Comparison of ENCODE assay signal across 1 cellular context in genomic region chr13:98141938-98142426, GRCh38.
A peak's percentile ranks its signal among the peaks of the same experiment; 100 is the strongest.
TF ChIP-seq lines count a peak whose summit lies in the region.

No MANE protein-coding gene starts in this region.

TF ChIP-seq in HepG2, 621 proteins besides CTCF, POLR2A, EP300 and RAD21 (continued from another document and continues in another):
- no peak for TF ChIP-seq ZHX2 (IDR thresholded peaks at IDR 0.05; ENCODE audit: low read depth)
- no peak for TF ChIP-seq ZHX2 (CRISPR knock-in tag; IDR thresholded peaks at IDR 0.05; ENCODE audit: borderline replicate concordance)
- TF ChIP-seq ESRRA (CRISPR knock-in tag; IDR thresholded peaks at IDR 0.05; ENCODE audit: low read depth), result no peak
- TF ChIP-seq, protein P1, sequence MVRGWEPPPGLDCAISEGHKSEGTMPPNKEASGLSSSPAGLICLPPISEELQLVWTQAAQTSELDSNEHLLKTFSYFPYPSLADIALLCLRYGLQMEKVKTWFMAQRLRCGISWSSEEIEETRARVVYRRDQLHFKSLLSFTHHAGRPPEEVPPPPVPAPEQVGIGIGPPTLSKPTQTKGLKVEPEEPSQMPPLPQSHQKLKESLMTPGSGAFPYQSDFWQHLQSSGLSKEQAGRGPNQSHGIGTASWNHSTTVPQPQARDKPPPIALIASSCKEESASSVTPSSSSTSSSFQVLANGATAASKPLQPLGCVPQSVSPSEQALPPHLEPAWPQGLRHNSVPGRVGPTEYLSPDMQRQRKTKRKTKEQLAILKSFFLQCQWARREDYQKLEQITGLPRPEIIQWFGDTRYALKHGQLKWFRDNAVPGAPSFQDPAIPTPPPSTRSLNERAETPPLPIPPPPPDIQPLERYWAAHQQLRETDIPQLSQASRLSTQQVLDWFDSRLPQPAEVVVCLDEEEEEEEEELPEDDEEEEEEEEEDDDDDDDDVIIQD (CRISPR knock-in tag; IDR thresholded peaks at IDR 0.05; ENCODE audit: low read depth), result no peak
- TF ChIP-seq JUNB (CRISPR knock-in tag; IDR thresholded peaks at IDR 0.05; ENCODE audit: borderline replicate concordance), result no peak
- TF ChIP-seq, protein P2, sequence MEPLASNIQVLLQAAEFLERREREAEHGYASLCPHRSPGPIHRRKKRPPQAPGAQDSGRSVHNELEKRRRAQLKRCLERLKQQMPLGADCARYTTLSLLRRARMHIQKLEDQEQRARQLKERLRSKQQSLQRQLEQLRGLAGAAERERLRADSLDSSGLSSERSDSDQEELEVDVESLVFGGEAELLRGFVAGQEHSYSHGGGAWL (CRISPR knock-in tag; IDR thresholded peaks at IDR 0.05), result no peak
- TF ChIP-seq SRSF9 (IDR thresholded peaks at IDR 0.05; ENCODE audit: borderline replicate concordance, insufficient read depth, low read depth, low read length, poor library complexity, severe bottlenecking), result no peak
- no peak for TF ChIP-seq ZNF629 (CRISPR knock-in tag; conservative IDR thresholded peaks at IDR 0.05)
- TF ChIP-seq THAP7 (CRISPR knock-in tag; IDR thresholded peaks at IDR 0.05), result no peak
- TF ChIP-seq ZBTB7B (CRISPR knock-in tag; IDR thresholded peaks at IDR 0.05), result no peak; the same call in 1 of the 2 replicates
- no peak for TF ChIP-seq PCBP2 (optimal IDR thresholded peaks at IDR 0.05; ENCODE audit: low read depth, low read length, poor library complexity, severe bottlenecking)
- TF ChIP-seq ZFP41 (CRISPR knock-in tag; IDR thresholded peaks at IDR 0.05; ENCODE audit: borderline replicate concordance), result no peak
- TF ChIP-seq, protein P3, sequence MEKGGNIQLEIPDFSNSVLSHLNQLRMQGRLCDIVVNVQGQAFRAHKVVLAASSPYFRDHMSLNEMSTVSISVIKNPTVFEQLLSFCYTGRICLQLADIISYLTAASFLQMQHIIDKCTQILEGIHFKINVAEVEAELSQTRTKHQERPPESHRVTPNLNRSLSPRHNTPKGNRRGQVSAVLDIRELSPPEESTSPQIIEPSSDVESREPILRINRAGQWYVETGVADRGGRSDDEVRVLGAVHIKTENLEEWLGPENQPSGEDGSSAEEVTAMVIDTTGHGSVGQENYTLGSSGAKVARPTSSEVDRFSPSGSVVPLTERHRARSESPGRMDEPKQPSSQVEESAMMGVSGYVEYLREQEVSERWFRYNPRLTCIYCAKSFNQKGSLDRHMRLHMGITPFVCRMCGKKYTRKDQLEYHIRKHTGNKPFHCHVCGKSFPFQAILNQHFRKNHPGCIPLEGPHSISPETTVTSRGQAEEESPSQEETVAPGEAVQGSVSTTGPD (CRISPR knock-in tag; IDR thresholded peaks at IDR 0.05), result no peak; the same call in 1 of the 2 replicates
- TF ChIP-seq HCFC1 (IDR thresholded peaks at IDR 0.05; ENCODE audit: low read depth, low read length), result no peak
- 0 out of 2 replicates have a peak, but pooled peaks have one; percentile 46 for TF ChIP-seq ZFP37 (CRISPR knock-in tag; IDR thresholded peaks at IDR 0.05; ENCODE audit: borderline replicate concordance)
- TF ChIP-seq ZMAT3 (CRISPR knock-in tag; conservative IDR thresholded peaks at IDR 0.05), result no peak
- 0 out of 2 replicates have a peak, but pooled peaks have one; percentile 0 for TF ChIP-seq THAP11 (CRISPR knock-in tag; IDR thresholded peaks at IDR 0.05)
- no peak for TF ChIP-seq U2AF2 (IDR thresholded peaks at IDR 0.05; ENCODE audit: low read depth, low read length)
- TF ChIP-seq NR2C2 (CRISPR knock-in tag; IDR thresholded peaks at IDR 0.05; ENCODE audit: borderline replicate concordance), result no peak
- TF ChIP-seq, protein P4, sequence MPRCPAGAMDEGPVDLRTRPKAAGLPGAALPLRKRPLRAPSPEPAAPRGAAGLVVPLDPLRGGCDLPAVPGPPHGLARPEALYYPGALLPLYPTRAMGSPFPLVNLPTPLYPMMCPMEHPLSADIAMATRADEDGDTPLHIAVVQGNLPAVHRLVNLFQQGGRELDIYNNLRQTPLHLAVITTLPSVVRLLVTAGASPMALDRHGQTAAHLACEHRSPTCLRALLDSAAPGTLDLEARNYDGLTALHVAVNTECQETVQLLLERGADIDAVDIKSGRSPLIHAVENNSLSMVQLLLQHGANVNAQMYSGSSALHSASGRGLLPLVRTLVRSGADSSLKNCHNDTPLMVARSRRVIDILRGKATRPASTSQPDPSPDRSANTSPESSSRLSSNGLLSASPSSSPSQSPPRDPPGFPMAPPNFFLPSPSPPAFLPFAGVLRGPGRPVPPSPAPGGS (CRISPR knock-in tag; IDR thresholded peaks at IDR 0.05), result no peak
- 0 out of 2 replicates have a peak, but pooled peaks have one; percentile 16 for TF ChIP-seq CBFB (CRISPR knock-in tag; IDR thresholded peaks at IDR 0.05)
- TF ChIP-seq ZSCAN22 (CRISPR knock-in tag; IDR thresholded peaks at IDR 0.05), result no peak
- TF ChIP-seq ZNF143 (CRISPR knock-in tag; IDR thresholded peaks at IDR 0.05), result no peak
- TF ChIP-seq SAP130 (CRISPR knock-in tag; IDR thresholded peaks at IDR 0.05; ENCODE audit: low read depth), result no peak
- no peak for TF ChIP-seq KDM6A (CRISPR knock-in tag; IDR thresholded peaks at IDR 0.05; ENCODE audit: low read depth)
- TF ChIP-seq, protein P5, sequence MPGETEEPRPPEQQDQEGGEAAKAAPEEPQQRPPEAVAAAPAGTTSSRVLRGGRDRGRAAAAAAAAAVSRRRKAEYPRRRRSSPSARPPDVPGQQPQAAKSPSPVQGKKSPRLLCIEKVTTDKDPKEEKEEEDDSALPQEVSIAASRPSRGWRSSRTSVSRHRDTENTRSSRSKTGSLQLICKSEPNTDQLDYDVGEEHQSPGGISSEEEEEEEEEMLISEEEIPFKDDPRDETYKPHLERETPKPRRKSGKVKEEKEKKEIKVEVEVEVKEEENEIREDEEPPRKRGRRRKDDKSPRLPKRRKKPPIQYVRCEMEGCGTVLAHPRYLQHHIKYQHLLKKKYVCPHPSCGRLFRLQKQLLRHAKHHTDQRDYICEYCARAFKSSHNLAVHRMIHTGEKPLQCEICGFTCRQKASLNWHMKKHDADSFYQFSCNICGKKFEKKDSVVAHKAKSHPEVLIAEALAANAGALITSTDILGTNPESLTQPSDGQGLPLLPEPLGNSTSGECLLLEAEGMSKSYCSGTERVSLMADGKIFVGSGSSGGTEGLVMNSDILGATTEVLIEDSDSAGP (CRISPR knock-in tag; IDR thresholded peaks at IDR 0.05; ENCODE audit: borderline replicate concordance), result 0 out of 2 replicates have a peak, but pooled peaks have one; percentile 81
- TF ChIP-seq AKAP8 (CRISPR knock-in tag; IDR thresholded peaks at IDR 0.05), result no peak
- TF ChIP-seq, protein P6, sequence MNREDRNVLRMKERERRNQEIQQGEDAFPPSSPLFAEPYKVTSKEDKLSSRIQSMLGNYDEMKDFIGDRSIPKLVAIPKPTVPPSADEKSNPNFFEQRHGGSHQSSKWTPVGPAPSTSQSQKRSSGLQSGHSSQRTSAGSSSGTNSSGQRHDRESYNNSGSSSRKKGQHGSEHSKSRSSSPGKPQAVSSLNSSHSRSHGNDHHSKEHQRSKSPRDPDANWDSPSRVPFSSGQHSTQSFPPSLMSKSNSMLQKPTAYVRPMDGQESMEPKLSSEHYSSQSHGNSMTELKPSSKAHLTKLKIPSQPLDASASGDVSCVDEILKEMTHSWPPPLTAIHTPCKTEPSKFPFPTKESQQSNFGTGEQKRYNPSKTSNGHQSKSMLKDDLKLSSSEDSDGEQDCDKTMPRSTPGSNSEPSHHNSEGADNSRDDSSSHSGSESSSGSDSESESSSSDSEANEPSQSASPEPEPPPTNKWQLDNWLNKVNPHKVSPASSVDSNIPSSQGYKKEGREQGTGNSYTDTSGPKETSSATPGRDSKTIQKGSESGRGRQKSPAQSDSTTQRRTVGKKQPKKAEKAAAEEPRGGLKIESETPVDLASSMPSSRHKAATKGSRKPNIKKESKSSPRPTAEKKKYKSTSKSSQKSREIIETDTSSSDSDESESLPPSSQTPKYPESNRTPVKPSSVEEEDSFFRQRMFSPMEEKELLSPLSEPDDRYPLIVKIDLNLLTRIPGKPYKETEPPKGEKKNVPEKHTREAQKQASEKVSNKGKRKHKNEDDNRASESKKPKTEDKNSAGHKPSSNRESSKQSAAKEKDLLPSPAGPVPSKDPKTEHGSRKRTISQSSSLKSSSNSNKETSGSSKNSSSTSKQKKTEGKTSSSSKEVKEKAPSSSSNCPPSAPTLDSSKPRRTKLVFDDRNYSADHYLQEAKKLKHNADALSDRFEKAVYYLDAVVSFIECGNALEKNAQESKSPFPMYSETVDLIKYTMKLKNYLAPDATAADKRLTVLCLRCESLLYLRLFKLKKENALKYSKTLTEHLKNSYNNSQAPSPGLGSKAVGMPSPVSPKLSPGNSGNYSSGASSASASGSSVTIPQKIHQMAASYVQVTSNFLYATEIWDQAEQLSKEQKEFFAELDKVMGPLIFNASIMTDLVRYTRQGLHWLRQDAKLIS (CRISPR knock-in tag; IDR thresholded peaks at IDR 0.05), result no peak
- TF ChIP-seq STAT5B (CRISPR knock-in tag; IDR thresholded peaks at IDR 0.05), result no peak
- TF ChIP-seq, protein P7, sequence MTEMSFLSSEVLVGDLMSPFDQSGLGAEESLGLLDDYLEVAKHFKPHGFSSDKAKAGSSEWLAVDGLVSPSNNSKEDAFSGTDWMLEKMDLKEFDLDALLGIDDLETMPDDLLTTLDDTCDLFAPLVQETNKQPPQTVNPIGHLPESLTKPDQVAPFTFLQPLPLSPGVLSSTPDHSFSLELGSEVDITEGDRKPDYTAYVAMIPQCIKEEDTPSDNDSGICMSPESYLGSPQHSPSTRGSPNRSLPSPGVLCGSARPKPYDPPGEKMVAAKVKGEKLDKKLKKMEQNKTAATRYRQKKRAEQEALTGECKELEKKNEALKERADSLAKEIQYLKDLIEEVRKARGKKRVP (CRISPR knock-in tag; IDR thresholded peaks at IDR 0.05), result no peak
- TF ChIP-seq ZNF605 (CRISPR knock-in tag; IDR thresholded peaks at IDR 0.05), result no peak
- no peak for TF ChIP-seq MED1 (CRISPR knock-in tag; IDR thresholded peaks at IDR 0.05)
- no peak for TF ChIP-seq EZH2 (conservative IDR thresholded peaks at IDR 0.05; ENCODE audit: low read depth, low read length)
- TF ChIP-seq SOX13 (IDR thresholded peaks at IDR 0.05), result no peak
- no peak for TF ChIP-seq SOX13 (CRISPR knock-in tag; conservative IDR thresholded peaks at IDR 0.05 in 1 of 2, IDR thresholded peaks at IDR 0.05 in 1 of 2)
- TF ChIP-seq, protein P8, sequence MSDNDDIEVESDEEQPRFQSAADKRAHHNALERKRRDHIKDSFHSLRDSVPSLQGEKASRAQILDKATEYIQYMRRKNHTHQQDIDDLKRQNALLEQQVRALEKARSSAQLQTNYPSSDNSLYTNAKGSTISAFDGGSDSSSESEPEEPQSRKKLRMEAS (IDR thresholded peaks at IDR 0.05), result 0 out of 2 replicates have a peak, but pooled peaks have one; percentile 16
- TF ChIP-seq SRY (CRISPR knock-in tag; IDR thresholded peaks at IDR 0.05), result no peak
- TF ChIP-seq ZNF414 (CRISPR knock-in tag; IDR thresholded peaks at IDR 0.05), result no peak
- TF ChIP-seq MED8 (CRISPR knock-in tag; IDR thresholded peaks at IDR 0.05; ENCODE audit: insufficient replicate concordance), result no peak
